Comparison of ENCODE assay signal across 8 cellular contexts in genomic region chr5:41924872-41925554, GRCh38. TPM values are rescaled to one million over a fixed set of nuclear protein-coding genes. Genes with fewer than 3 reads are reported as not detected.
DNase-seq lines count a peak whose midpoint lies in the region; ATAC-seq and TF ChIP-seq lines count a peak whose summit lies in the region.

A gene with protein sequence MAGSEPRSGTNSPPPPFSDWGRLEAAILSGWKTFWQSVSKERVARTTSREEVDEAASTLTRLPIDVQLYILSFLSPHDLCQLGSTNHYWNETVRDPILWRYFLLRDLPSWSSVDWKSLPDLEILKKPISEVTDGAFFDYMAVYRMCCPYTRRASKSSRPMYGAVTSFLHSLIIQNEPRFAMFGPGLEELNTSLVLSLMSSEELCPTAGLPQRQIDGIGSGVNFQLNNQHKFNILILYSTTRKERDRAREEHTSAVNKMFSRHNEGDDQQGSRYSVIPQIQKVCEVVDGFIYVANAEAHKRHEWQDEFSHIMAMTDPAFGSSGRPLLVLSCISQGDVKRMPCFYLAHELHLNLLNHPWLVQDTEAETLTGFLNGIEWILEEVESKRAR (plus strand): TSS chr5:41925281. CDS start chr5:41925310, 29 bp downstream.

- peaks cover 11% of the 10 kb centered on the region for H3K36me3 Mint-ChIP-seq in activated T-helper 1 cell treated with anti-CD3 and anti-CD28 coated beads, Interleukin-12 subunit alpha, Interleukin-12 subunit beta, Interleukin-2, Interleukin-4 antibody, amounts not matched to agents 30 ng/mL and 10 ng/mL and 1 ng/mL, durations not matched to agents 14 hours and 24 hours and 36 hours (ENCODE audit: low read depth)
- peaks cover 1% of the 10 kb centered on the region for H3K36me3 Mint-ChIP-seq in natural killer cell

- TF ChIP-seq CTCF in natural killer cell (IDR thresholded peaks at IDR 0.05) = peak; percentile 61

- no peaks in the 10 kb centered on the region for H3K27me3 Mint-ChIP-seq in activated T-helper 1 cell treated with anti-CD3 and anti-CD28 coated beads, Interleukin-12 subunit alpha, Interleukin-12 subunit beta, Interleukin-2, Interleukin-4 antibody, amounts not matched to agents 30 ng/mL and 10 ng/mL and 1 ng/mL, durations not matched to agents 14 hours and 24 hours and 36 hours (ENCODE audit: insufficient read depth)
- H3K27me3 Mint-ChIP-seq in natural killer cell (ENCODE audit: low read depth in 2 of 2) = no peaks in the 10 kb centered on the region

- DNase-seq in EH (ENCODE audit: low read depth) = peak; percentile 83
- DNase-seq in RKO (ENCODE audit: low spot score) = peak; percentile 84
- DNase-seq in activated T-helper 1 cell treated with anti-CD3 and anti-CD28 coated beads, Interleukin-12 subunit alpha, Interleukin-12 subunit beta, Interleukin-2, Interleukin-4 antibody, amounts not matched to agents 30 ng/mL and 10 ng/mL and 1 ng/mL, durations not matched to agents 14 hours and 24 hours and 36 hours (ENCODE audit: low spot score) = peak; percentile 87
- peak; percentile 88 for DNase-seq in fibroblast of gingiva (ENCODE audit: low read depth)
- peak; percentile 83 for DNase-seq in natural killer cell
- DNase-seq in stimulated activated naive CD8-positive, alpha-beta T cell treated with anti-CD3 and anti-CD28 coated beads, Interleukin-15, Interleukin-2, amounts not matched to agents 100 U/mL and 50 U/mL, for 24 hours = peak; percentile 90

- peak within 1 kb of the TSS; percentile 91 for H3K4me3 Mint-ChIP-seq in activated T-helper 1 cell treated with anti-CD3 and anti-CD28 coated beads, Interleukin-12 subunit alpha, Interleukin-12 subunit beta, Interleukin-2, Interleukin-4 antibody, amounts not matched to agents 30 ng/mL and 10 ng/mL and 1 ng/mL, durations not matched to agents 14 hours and 24 hours and 36 hours
- peak within 1 kb of the TSS; percentile 89 for H3K4me3 Mint-ChIP-seq in natural killer cell

- peak within 1 kb of the TSS; percentile 98 for H3K27ac Mint-ChIP-seq in activated T-helper 1 cell treated with anti-CD3 and anti-CD28 coated beads, Interleukin-12 subunit alpha, Interleukin-12 subunit beta, Interleukin-2, Interleukin-4 antibody, amounts not matched to agents 30 ng/mL and 10 ng/mL and 1 ng/mL, durations not matched to agents 14 hours and 24 hours and 36 hours
- H3K27ac Mint-ChIP-seq in natural killer cell = peak within 1 kb of the TSS; percentile 94 to 96

- peaks cover 21% of the 10 kb centered on the region for H3K36me3 ChIP-seq in KOPT-K1 (ENCODE audit: insufficient read depth, low read length)

- peak within 1 kb of the TSS; percentile 85 for H3K27ac ChIP-seq in KOPT-K1 (ENCODE audit: low read depth, low read length, poor library complexity, severe bottlenecking)

- no peaks in the 10 kb centered on the region for H3K9me3 ChIP-seq in KOPT-K1 (ENCODE audit: insufficient read depth, low read length, poor library complexity, severe bottlenecking)

- intact Hi-C loops in activated T-helper 1 cell treated with anti-CD3 and anti-CD28 coated beads, Interleukin-12 subunit alpha, Interleukin-12 subunit beta, Interleukin-2, Interleukin-4 antibody, amounts not matched to agents 30 ng/mL and 10 ng/mL and 1 ng/mL, durations not matched to agents 14 hours and 24 hours and 36 hours (cut with micrococcal nuclease) = loop anchor here (1.0 to 10.0 kb wide), 6 partner anchors 21 to 1560 kb away; partner anchors contain the start of genes OXCT1, RIMOC1 and TMEM267
- intact Hi-C loops in natural killer cell (cut with micrococcal nuclease) = loop anchor here (1.0 to 10.0 kb wide), 4 partner anchors 21 to 1090 kb away; partner anchors contain the start of genes OXCT1 and RIMOC1

- H3K9me3 Mint-ChIP-seq in activated T-helper 1 cell treated with anti-CD3 and anti-CD28 coated beads, Interleukin-12 subunit alpha, Interleukin-12 subunit beta, Interleukin-2, Interleukin-4 antibody, amounts not matched to agents 30 ng/mL and 10 ng/mL and 1 ng/mL, durations not matched to agents 14 hours and 24 hours and 36 hours = no peaks in the 10 kb centered on the region
- no peaks in the 10 kb centered on the region for H3K9me3 Mint-ChIP-seq in natural killer cell

- peaks cover 13% of the 10 kb centered on the region for H3K4me1 Mint-ChIP-seq in activated T-helper 1 cell treated with anti-CD3 and anti-CD28 coated beads, Interleukin-12 subunit alpha, Interleukin-12 subunit beta, Interleukin-2, Interleukin-4 antibody, amounts not matched to agents 30 ng/mL and 10 ng/mL and 1 ng/mL, durations not matched to agents 14 hours and 24 hours and 36 hours (ENCODE audit: low read depth)
- peaks cover 10 to 17% of the 10 kb centered on the region in 2 donors for H3K4me1 Mint-ChIP-seq in natural killer cell

- ATAC-seq in GM21786 (IDR thresholded peaks at IDR 0.05; ENCODE audit: unreplicated experiment) (peak; percentile 89), natural killer cell (peak; percentile 92 to 97 (median 93))
- ATAC-seq in stimulated activated naive CD8-positive, alpha-beta T cell treated with anti-CD3 and anti-CD28 coated beads, Interleukin-15, Interleukin-2, amounts not matched to agents 100 U/mL and 50 U/mL, for 24 hours = peak; percentile 99

RNA-seq across cellular contexts. Expression of the gene that starts here (rescaled TPM):
- 14.1 and 17.8 TPM in 2 replicates for total RNA-seq in activated T-helper 1 cell treated with anti-CD3 and anti-CD28 coated beads, Interleukin-12 subunit alpha, Interleukin-12 subunit beta, Interleukin-2, Interleukin-4 antibody, amounts not matched to agents 30 ng/mL and 10 ng/mL and 1 ng/mL, durations not matched to agents 14 hours and 24 hours and 36 hours
- total RNA-seq in natural killer cell = 10 to 100 TPM; 13.2 to 14.9 (median 13.4) TPM

Comparison
In these comparisons a context has a peak if more than half of its experiments do, and no peak if none do; other contexts are left out.
1. Peak in every context shown above with its lines: DNase-seq, ATAC-seq and H3K27ac ChIP-seq.